Comparison of ENCODE assay signal across 1 cellular context in genomic region chr19:45467456-45468158, GRCh38.
TF ChIP-seq lines count a peak whose summit lies in the region.

Gene FOSB (plus strand): TSS chr19:45467996. CDS start chr19:45468587, 591 bp downstream.

TF ChIP-seq in H1, 55 proteins besides CTCF, POLR2A, EP300 and RAD21:
- TF ChIP-seq RXRA (IDR thresholded peaks at IDR 0.05; ENCODE audit: insufficient read depth, low read depth, low read length) (no peak), ASH2L (IDR thresholded peaks at IDR 0.05; ENCODE audit: low read length) (peak; percentile 14), CHD2 (IDR thresholded peaks at IDR 0.05; ENCODE audit: low read length) (no peak), JUND (IDR thresholded peaks at IDR 0.05; ENCODE audit: low read length) (peak; percentile 84), BCL11A (IDR thresholded peaks at IDR 0.05; ENCODE audit: low read depth in 2 of 2, low read length in 2 of 2) (no peak), SAP30 (IDR thresholded peaks at IDR 0.05; ENCODE audit: insufficient read depth, insufficient replicate concordance, low read length) (no peak), ATF2 (IDR thresholded peaks at IDR 0.05; ENCODE audit: low read length) (peak; percentile 91), BACH1 (IDR thresholded peaks at IDR 0.05; ENCODE audit: low read length) (no peak), TBP (IDR thresholded peaks at IDR 0.05; ENCODE audit: low read depth, low read length) (peak; percentile 95), SP2 (IDR thresholded peaks at IDR 0.05; ENCODE audit: low read length) (no peak), HDAC2 (IDR thresholded peaks at IDR 0.05; ENCODE audit: borderline replicate concordance in 1 of 2, low read depth in 2 of 2, low read length in 2 of 2) (no peak; a peak in 1 of 4 replicates), CHD1 (IDR thresholded peaks at IDR 0.05; ENCODE audit: low read depth, low read length) (no peak), SIN3A (conservative IDR thresholded peaks at IDR 0.05 in 1 of 2, IDR thresholded peaks at IDR 0.05 in 1 of 2; ENCODE audit: low read depth in 1 of 2, low read length in 2 of 2) (peak; percentile 70 to 84; a peak in 3 of 4 replicates), YY1 (IDR thresholded peaks at IDR 0.05; ENCODE audit: low read depth, low read length) (no peak), BRCA1 (IDR thresholded peaks at IDR 0.05; ENCODE audit: low read depth, low read length) (no peak), SP4 (IDR thresholded peaks at IDR 0.05; ENCODE audit: low read length) (peak; percentile 33; the same call in 1 of the 2 replicates), CEBPB (IDR thresholded peaks at IDR 0.05; ENCODE audit: low read depth, low read length) (peak; percentile 75), USF2 (IDR thresholded peaks at IDR 0.05; ENCODE audit: low read length) (no peak), SIX5 (IDR thresholded peaks at IDR 0.05; ENCODE audit: low read depth, low read length) (no peak), CTBP2 (IDR thresholded peaks at IDR 0.05; ENCODE audit: borderline replicate concordance, insufficient read depth, insufficient read length, low read length) (no peak), NRF1 (IDR thresholded peaks at IDR 0.05; ENCODE audit: low read depth, low read length) (peak; percentile 89), POU5F1 (IDR thresholded peaks at IDR 0.05; ENCODE audit: low read depth, low read length) (no peak), FOSL1 (IDR thresholded peaks at IDR 0.05; ENCODE audit: insufficient read depth, low read depth, low read length) (peak; percentile 53; the same call in 1 of the 2 replicates), KDM4A (IDR thresholded peaks at IDR 0.05; ENCODE audit: low read depth, low read length, severe bottlenecking) (peak; percentile 56), SP1 (IDR thresholded peaks at IDR 0.05; ENCODE audit: low read depth, low read length) (no peak), JUN (IDR thresholded peaks at IDR 0.05; ENCODE audit: low read depth, low read length) (0 out of 2 replicates have a peak, but pooled peaks have one; percentile 47), CREB1 (IDR thresholded peaks at IDR 0.05) (peak; percentile 94), GTF2F1 (IDR thresholded peaks at IDR 0.05; ENCODE audit: borderline replicate concordance, low read depth, low read length) (0 out of 2 replicates have a peak, but pooled peaks have one; percentile 32), SIRT6 (IDR thresholded peaks at IDR 0.05; ENCODE audit: low read length) (no peak), SRF (IDR thresholded peaks at IDR 0.05; ENCODE audit: low read depth, low read length) (peak; percentile 99), ZNF274 (IDR thresholded peaks at IDR 0.05; ENCODE audit: borderline replicate concordance, extremely low read depth, low read length) (no peak), TAF1 (IDR thresholded peaks at IDR 0.05; ENCODE audit: low read depth, low read length) (peak; percentile 91), POLR2AphosphoS5 (IDR thresholded peaks at IDR 0.05; ENCODE audit: low read depth, low read length) (peak; percentile 59), TAF7 (optimal IDR thresholded peaks at IDR 0.05; ENCODE audit: borderline replicate concordance, low read depth, low read length) (peak; percentile 81)
